In the genomic region with DNA sequence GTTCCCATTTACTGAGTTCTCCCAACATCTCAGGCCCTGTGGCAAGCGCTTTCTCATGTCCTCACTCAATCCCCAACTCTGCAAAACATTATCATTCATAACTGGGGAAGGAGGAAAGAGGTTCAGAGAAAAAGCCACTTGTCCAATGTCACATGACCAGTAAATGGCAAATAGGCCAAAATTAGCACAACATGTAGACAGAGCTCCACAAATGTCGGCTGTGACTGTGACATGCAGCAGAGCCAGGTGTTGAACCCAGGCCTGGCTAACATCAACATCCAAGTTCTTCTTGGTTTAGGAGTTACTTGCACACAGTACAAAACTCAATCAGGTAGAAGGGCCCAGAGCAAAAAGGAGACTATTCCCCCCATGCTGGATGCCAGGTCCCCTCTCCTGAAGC, we compare ENCODE assay signal across 20 cellular contexts. TPM values are rescaled to one million over a fixed set of nuclear protein-coding genes. Genes with fewer than 3 reads are reported as not detected.
DNase-seq lines count a peak whose midpoint lies in the region; ATAC-seq and TF ChIP-seq lines count a peak whose summit lies in the region.
"Had no signal": no experiment of that assay in that cellular context is flagged by ENCODE, and none has a peak within 500 bp of the region (broad histone marks: within the 10 kb centered on the region; RNA-seq: fewer than 3 reads in every experiment).

No MANE protein-coding gene starts in this region.

- H2AK5ac ChIP-seq in IMR-90 (ENCODE audit: low read depth, low read length): no peak overlapping the region

- H2BK20ac ChIP-seq in IMR-90 (ENCODE audit: low read depth, low read length): no peak overlapping the region

- peak overlapping the region; percentile 27; the same call in 1 of the 2 replicates for H3K27ac ChIP-seq in IMR-90 (ENCODE audit: insufficient read depth, low read length)
- H3K27ac ChIP-seq in lung (ENCODE audit: low read depth in 1 of 2, low read length in 1 of 2): peak overlapping the region; percentile 46 to 55
- H3K27ac ChIP-seq in stomach: peak overlapping the region in 4 of 5 donors; percentile 93 to 95 (median 94)
- H3K27ac ChIP-seq: colonic mucosa had no signal

- H3K9me3 ChIP-seq in IMR-90 (ENCODE audit: control insufficient read depth, insufficient read depth, low read length): no peaks in the 10 kb centered on the region
- H3K9me3 ChIP-seq in lung (ENCODE audit: control insufficient read depth in 2 of 2, insufficient read depth in 1 of 2, low read length in 1 of 2): no peaks in the 10 kb centered on the region
- H3K9me3 ChIP-seq in stomach: no peaks in the 10 kb centered on the region
- H3K9me3 ChIP-seq: colonic mucosa had no signal

- no peaks in the 10 kb centered on the region for H3K27me3 ChIP-seq in IMR-90 (ENCODE audit: control insufficient read depth, insufficient read depth, low read length)
- no peaks in the 10 kb centered on the region for H3K27me3 ChIP-seq in lung (ENCODE audit: control insufficient read depth, insufficient read depth)
- no peaks in the 10 kb centered on the region for H3K27me3 ChIP-seq in stomach
- H3K27me3 ChIP-seq: colonic mucosa had no signal

- H2BK15ac ChIP-seq in IMR-90 (ENCODE audit: low read depth, low read length): no peak overlapping the region

- peaks cover 11 to 85% of the 10 kb centered on the region in 2 experiments; a peak in 3 of 4 replicates for H3K79me1 ChIP-seq in IMR-90 (ENCODE audit: low read depth in 1 of 2, low read length in 2 of 2)

- H3K4me2 ChIP-seq in IMR-90 (ENCODE audit: low read depth, low read length): no peak overlapping the region

- no peak for TF ChIP-seq EP300 in stomach (IDR thresholded peaks at IDR 0.05)

- H2BK120ac ChIP-seq in IMR-90 (ENCODE audit: low read depth, low read length): no peak overlapping the region

- H3K14ac ChIP-seq in IMR-90 (replicated peaks; ENCODE audit: low read depth, low read length): no peak overlapping the region

- H4K5ac ChIP-seq in IMR-90 (ENCODE audit: low read depth, low read length): no peak overlapping the region

- peak overlapping the region; percentile 10 for H2BK5ac ChIP-seq in IMR-90 (ENCODE audit: low read depth, low read length, poor library complexity, severe bottlenecking)

- H3K4ac ChIP-seq in IMR-90 (ENCODE audit: low read depth, low read length): 0 out of 2 replicates have a peak overlapping the region, but pooled peaks have one; percentile 2

- no peak overlapping the region for H2AK9ac ChIP-seq in IMR-90 (replicated peaks; ENCODE audit: low read depth, low read length, poor library complexity)

- H3K9ac ChIP-seq in IMR-90 (ENCODE audit: low read depth, low read length): no peak overlapping the region

- TF ChIP-seq RAD21 in IMR-90 (IDR thresholded peaks at IDR 0.05; ENCODE audit: low read length): no peak

- H3K4me3 Mint-ChIP-seq in chondrocyte (ENCODE audit: unreplicated experiment): no peak overlapping the region
- no peak overlapping the region for H3K4me3 Mint-ChIP-seq in T-helper 2 cell treated with Interferon-gamma antibody and Interleukin-4, amounts not matched to agents 5 μg/mL and 100 μg/mL, for 36 hours
- H3K4me3 Mint-ChIP-seq: CD8-positive, alpha-beta memory T cell had no signal

- intact Hi-C loops in IMR-90 (cut with micrococcal nuclease) (no loop called here), stomach (cut with DNase I; ENCODE audit: low total_unique reads) (no loop called here)

- dilution Hi-C loops in IMR-90 (cut with HindIII; ENCODE audit: low sequenced_read_pairs, unreplicated experiment): no loop called here

- no peaks in the 10 kb centered on the region for H3K27me3 Mint-ChIP-seq in chondrocyte (ENCODE audit: low read depth)
- no peaks in the 10 kb centered on the region for H3K27me3 Mint-ChIP-seq in T-helper 2 cell treated with Interferon-gamma antibody and Interleukin-4, amounts not matched to agents 5 μg/mL and 100 μg/mL, for 36 hours (ENCODE audit: low read depth)
- H3K27me3 Mint-ChIP-seq: CD8-positive, alpha-beta memory T cell had no signal

- no CpG with 5 or more reads among the region's 2 CpGs for WGBS in IMR-90 (ENCODE audit: extremely low coverage in 2 of 2, insufficient read length in 1 of 2), 2 experiments
- 76 to 83% methylated on average over 2 of the region's 2 CpGs for whole genome bisulfite sequencing in lung, 2 donors
- WGBS in stomach, 5 donors: 74 to 87% (median 84%) methylated on average over 2 of the region's 2 CpGs

- no peak for DNase-seq in IMR-90
- no peak for DNase-seq in chondrocyte (ENCODE audit: low spot score)
- DNase-seq in lung (ENCODE audit: low spot score): no peak
- no peak for DNase-seq in stomach
- no peak for DNase-seq in T-helper 2 cell treated with Interferon-gamma antibody and Interleukin-4, amounts not matched to agents 5 μg/mL and 100 μg/mL, for 36 hours (ENCODE audit: low spot score)
- DNase-seq: activated CD8-positive, alpha-beta memory T cell treated with anti-CD3 and anti-CD28 coated beads, Interleukin-2, amount 50 U/mL, for 48 hours; activated gamma-delta T cell; CD8-positive, alpha-beta memory T cell; colonic mucosa; foreskin fibroblast; left colon; NCI-H1436 treated with DMSO at 0.1 percent for 48 hours; NCI-H2171 treated with DMSO at 0.1 percent for 48 hours; NCI-H748 treated with DMSO at 0.1 percent for 48 hours; posterior cingulate gyrus; SHP77; stimulated activated CD8-positive, alpha-beta memory T cell treated with anti-CD3 and anti-CD28 coated beads, Interleukin-4, amount 100 ng/mL, for 48 hours had no signal

- H3K36me3 Mint-ChIP-seq in chondrocyte (ENCODE audit: low read depth): peaks cover 12% of the 10 kb centered on the region
- peaks cover 12% of the 10 kb centered on the region for H3K36me3 Mint-ChIP-seq in T-helper 2 cell treated with Interferon-gamma antibody and Interleukin-4, amounts not matched to agents 5 μg/mL and 100 μg/mL, for 36 hours (ENCODE audit: low read depth)

- no peak overlapping the region for H2AFZ ChIP-seq in IMR-90 (replicated peaks; ENCODE audit: low read length, poor library complexity)

- in situ Hi-C loops in IMR-90 (cut with MboI; ENCODE audit: low sequenced_read_pairs): no loop called here

- H3K4me3 ChIP-seq in IMR-90 (ENCODE audit: insufficient read depth, low read depth, low read length): no peak overlapping the region
- H3K4me3 ChIP-seq in lung: no peak overlapping the region
- no peak overlapping the region for H3K4me3 ChIP-seq in stomach
- H3K4me3 ChIP-seq: colonic mucosa had no signal

- POLR2A ChIA-PET in IMR-90 (lab: Charles Lee; ENCODE audit: unreplicated experiment): no interaction called here

- BruUV-seq in IMR-90 (replicated peaks; lab: Mats Ljungman, UMichigan): no TSS peak

- H3K36me3 ChIP-seq in IMR-90 (ENCODE audit: control insufficient read depth, insufficient read depth, low read length): peaks cover 51% of the 10 kb centered on the region
- H3K36me3 ChIP-seq in lung (ENCODE audit: control insufficient read depth in 2 of 2, insufficient read depth in 2 of 2, low read length in 2 of 2): peaks cover 15 to 33% of the 10 kb centered on the region in 2 donors
- peaks cover 22 to 55% (median 50%) of the 10 kb centered on the region in 4 donors for H3K36me3 ChIP-seq in stomach
- H3K36me3 ChIP-seq: colonic mucosa had no signal

- no peaks in the 10 kb centered on the region for H3K9me3 Mint-ChIP-seq in chondrocyte (ENCODE audit: low read depth)
- H3K9me3 Mint-ChIP-seq in T-helper 2 cell treated with Interferon-gamma antibody and Interleukin-4, amounts not matched to agents 5 μg/mL and 100 μg/mL, for 36 hours: no peaks in the 10 kb centered on the region
- H3K9me3 Mint-ChIP-seq: CD8-positive, alpha-beta memory T cell had no signal

- ATAC-seq in IMR-90 (ENCODE audit: low read depth) (no peak), lung (ENCODE audit: insufficient read depth, low FRiP score) (no peak), HG03095 (IDR thresholded peaks at IDR 0.05; ENCODE audit: unreplicated experiment) (no peak), HG03108 (IDR thresholded peaks at IDR 0.05; ENCODE audit: unreplicated experiment) (no peak), SK-N-SH treated with all-trans-retinoic acid at 6 μM for 48 hours (no peak)
- ATAC-seq: left colon had no signal

- TF ChIP-seq CTCF in IMR-90 (conservative IDR thresholded peaks at IDR 0.05; ENCODE audit: low read depth, low read length): no peak
- no peak for TF ChIP-seq CTCF in chondrocyte (IDR thresholded peaks at IDR 0.05)
- no peak for TF ChIP-seq CTCF in lung (IDR thresholded peaks at IDR 0.05; ENCODE audit: control extremely low read depth, extremely low read depth)
- TF ChIP-seq CTCF in stomach (IDR thresholded peaks at IDR 0.05): no peak

- H3K9me1 ChIP-seq in IMR-90 (ENCODE audit: insufficient read depth, low read length): peaks cover 47% of the 10 kb centered on the region

- H3K4me1 Mint-ChIP-seq in chondrocyte (ENCODE audit: low read depth): peaks cover 72% of the 10 kb centered on the region
- peaks cover 20% of the 10 kb centered on the region for H3K4me1 Mint-ChIP-seq in T-helper 2 cell treated with Interferon-gamma antibody and Interleukin-4, amounts not matched to agents 5 μg/mL and 100 μg/mL, for 36 hours (ENCODE audit: low read depth)

- H3K56ac ChIP-seq in IMR-90 (ENCODE audit: extremely low read depth, insufficient read depth, low read length): no peak overlapping the region

- CTCF ChIA-PET in IMR-90 (lab: Yijun Ruan, JAX): no interaction called here

- H3K4me1 ChIP-seq in IMR-90 (ENCODE audit: control insufficient read depth, insufficient read depth, low read length) (peaks cover 27% of the 10 kb centered on the region), lung (ENCODE audit: control insufficient read depth in 2 of 2, insufficient read depth in 2 of 2, low read length in 2 of 2) (peaks cover 53 to 54% of the 10 kb centered on the region in 2 donors), stomach (peaks cover 41 to 86% (median 71%) of the 10 kb centered on the region in 4 donors)

- H3K18ac ChIP-seq in IMR-90 (ENCODE audit: low read depth, low read length): no peak overlapping the region

- H4K91ac ChIP-seq in IMR-90 (ENCODE audit: insufficient read depth, low read depth, low read length): no peak overlapping the region

- peak overlapping the region; percentile 43 for H3K27ac Mint-ChIP-seq in chondrocyte (ENCODE audit: unreplicated experiment)
- no peak overlapping the region for H3K27ac Mint-ChIP-seq in T-helper 2 cell treated with Interferon-gamma antibody and Interleukin-4, amounts not matched to agents 5 μg/mL and 100 μg/mL, for 36 hours

- H4K20me1 ChIP-seq in IMR-90 (ENCODE audit: insufficient read depth, low read length): peaks cover 28% of the 10 kb centered on the region

- H3K23ac ChIP-seq in IMR-90 (ENCODE audit: low read depth, low read length): peak overlapping the region; percentile 21; the same call in 1 of the 2 replicates

- TF ChIP-seq POLR2A in IMR-90 (IDR thresholded peaks at IDR 0.05; ENCODE audit: low read depth, low read length) (no peak), stomach (IDR thresholded peaks at IDR 0.05) (no peak)

- no peak overlapping the region for H4K8ac ChIP-seq in IMR-90 (ENCODE audit: low read depth in 2 of 2, low read length in 2 of 2)

RNA-seq across cellular contexts. Expression of a gene that starts 10.8 kb away (rescaled TPM):
- total RNA-seq in IMR-90 (2012; rRNA removed) (72.1 and 77.2 TPM in 2 replicates), chondrocyte (57.2 to 80.4 TPM (median 73.4 TPM) in 3 replicates), lung (10 to 100 TPM; 56.3 to 72.6 TPM), stomach (100 to 1,000 TPM in 1 of 5 donors, 10 to 100 TPM in 4; 19.6 to 156 (median 48.7) TPM)
- polyA plus RNA-seq in IMR-90 (2012; rRNA removed) (82.8 and 88.4 TPM in 2 replicates), lung (10 to 100 TPM; 21.7 to 51.1 TPM), stomach (10 to 100 TPM; 12.1 to 36.5 (median 33.6) TPM)
- 59.8 and 83.6 TPM in 2 replicates for polyA plus RNA-seq in IMR-90 (2012; cell fraction: cytosol; rRNA removed)
- 122 and 137 TPM in 2 replicates for polyA plus RNA-seq in IMR-90 (2012; cell fraction: nucleus; rRNA removed; ENCODE audit: low replicate concordance)

RNA-seq across cellular contexts. Expression of a gene that starts 11.1 kb away (rescaled TPM):
- total RNA-seq in IMR-90 (2012; rRNA removed) (18.8 and 19.4 TPM in 2 replicates), chondrocyte (32.9 to 39.5 TPM (median 33.8 TPM) in 3 replicates), lung (10 to 100 TPM; 38.7 to 58.9 TPM), stomach (100 to 1,000 TPM in 1 of 5 donors, 10 to 100 TPM in 4; 10.5 to 104 (median 48.1) TPM)
- polyA plus RNA-seq in IMR-90 (2012; rRNA removed) (24.3 and 24.9 TPM in 2 replicates), lung (10 to 100 TPM in 1 of 2 donors, 1 to 10 TPM in 1; 10.0 to 15.0 TPM), stomach (10 to 100 TPM in 2 of 3 donors, 1 to 10 TPM in 1; 9.4 to 13.1 (median 11.5) TPM)
- polyA plus RNA-seq in IMR-90 (2012; cell fraction: cytosol; rRNA removed): 17.0 and 19.0 TPM in 2 replicates
- polyA plus RNA-seq in IMR-90 (2012; cell fraction: nucleus; rRNA removed; ENCODE audit: low replicate concordance): 49.8 and 61.5 TPM in 2 replicates

Comparison
In these comparisons a context has a peak if more than half of its experiments do, and no peak if none do; other contexts are left out.
1. H3K27ac ChIP-seq: peak in every context shown above with its lines; median percentile 94 in stomach; 50 in lung; 27 in IMR-90.